In the genomic region with DNA sequence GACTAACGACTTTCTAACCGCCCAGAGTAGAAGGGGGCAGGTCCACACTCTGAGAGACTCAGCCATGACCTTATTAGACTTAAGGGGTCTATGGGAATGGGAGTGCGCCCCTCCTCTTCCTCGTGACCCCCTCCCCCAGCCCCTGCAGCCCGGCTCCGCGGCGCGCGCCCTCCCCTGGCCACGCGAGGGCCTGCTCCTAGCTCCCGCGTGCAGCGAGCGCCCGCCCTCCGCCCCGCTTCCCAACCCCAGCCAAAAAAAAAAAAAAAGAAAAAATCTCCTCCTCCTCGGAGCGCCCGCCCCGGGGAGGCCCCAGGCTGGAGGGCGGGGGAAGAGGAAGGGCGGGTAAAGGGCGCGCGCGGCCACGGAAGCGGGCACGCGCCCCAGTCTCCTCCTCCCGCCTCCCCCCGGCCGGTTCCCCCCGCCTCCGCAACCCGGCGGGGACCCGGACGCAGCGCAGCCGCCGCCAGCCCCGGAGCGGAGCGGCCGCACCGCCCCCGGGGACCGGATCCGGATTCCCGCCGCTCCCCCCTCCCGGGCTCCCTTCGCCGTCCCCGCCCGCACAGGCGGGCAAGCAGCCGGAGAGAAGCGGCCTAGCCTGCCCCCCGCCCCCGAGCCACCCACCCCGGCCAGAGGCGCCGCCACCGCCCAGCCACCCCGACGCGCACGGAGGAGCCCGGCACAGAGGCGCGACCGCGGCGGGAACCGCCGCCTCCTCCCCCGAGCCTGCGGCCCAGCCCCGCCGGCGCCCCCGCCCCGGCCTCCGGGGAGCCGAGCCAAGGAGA, we compare ENCODE assay signal across 8 cellular contexts. TPM values are rescaled to one million over a fixed set of nuclear protein-coding genes. Genes with fewer than 3 reads are reported as not detected.
DNase-seq lines count a peak whose midpoint lies in the region; ATAC-seq and TF ChIP-seq lines count a peak whose summit lies in the region.

No MANE protein-coding gene starts in this region.

- peak in 1 of 2 donors; percentile 68 for TF ChIP-seq POLR2A in vagina (IDR thresholded peaks at IDR 0.05)

- H3K4me1 ChIP-seq in right cardiac atrium (ENCODE audit: control insufficient read depth, insufficient read depth, low read length): peaks cover 11% of the 10 kb centered on the region
- peaks cover 39% of the 10 kb centered on the region for H3K4me1 ChIP-seq in vagina

- H3K4me1 Mint-ChIP-seq in T-helper 1 cell treated with Interleukin-12 subunit alpha and Interleukin-12 subunit beta and Interleukin-4 antibody, amounts not matched to agents 30 μg/mL and 1 μg/mL, for 36 hours (ENCODE audit: low read depth): peaks cover 42% of the 10 kb centered on the region

- peak overlapping the region; percentile 83 for H3K27ac Mint-ChIP-seq in T-helper 1 cell treated with Interleukin-12 subunit alpha and Interleukin-12 subunit beta and Interleukin-4 antibody, amounts not matched to agents 30 μg/mL and 1 μg/mL, for 36 hours

- H3K4me3 ChIP-seq in GM08714 (ENCODE audit: low read length): peak overlapping the region; percentile 77
- peak overlapping the region; percentile 98 for H3K4me3 ChIP-seq in right cardiac atrium (ENCODE audit: low read length)
- H3K4me3 ChIP-seq in vagina: peak overlapping the region; percentile 76 to 92

- H3K27me3 ChIP-seq in right cardiac atrium (ENCODE audit: control insufficient read depth, insufficient read depth): no peaks in the 10 kb centered on the region
- no peaks in the 10 kb centered on the region for H3K27me3 ChIP-seq in vagina

- H3K27ac ChIP-seq in right cardiac atrium (ENCODE audit: low read length) (peak overlapping the region; percentile 99), vagina (peak overlapping the region; percentile 100)

- H3K4me3 Mint-ChIP-seq in T-helper 1 cell treated with Interleukin-12 subunit alpha and Interleukin-12 subunit beta and Interleukin-4 antibody, amounts not matched to agents 30 μg/mL and 1 μg/mL, for 36 hours: peak overlapping the region; percentile 90

- peaks cover 3% of the 10 kb centered on the region for H3K27me3 Mint-ChIP-seq in T-helper 1 cell treated with Interleukin-12 subunit alpha and Interleukin-12 subunit beta and Interleukin-4 antibody, amounts not matched to agents 30 μg/mL and 1 μg/mL, for 36 hours (ENCODE audit: low read depth)

- ATAC-seq in HG02678 (IDR thresholded peaks at IDR 0.05; ENCODE audit: unreplicated experiment) (peak; percentile 48), right cardiac atrium (peak; percentile 71 to 74)

- TF ChIP-seq CTCF in vagina (IDR thresholded peaks at IDR 0.05): peak in 2 of 3 experiments; percentile 33 to 39

- intact Hi-C loops in right cardiac atrium (cut with DNase I): loop anchor here in 1 of 4 donors (10.0 kb wide), 1 partner anchor 296 kb away; no protein-coding TSS in a partner anchor
- intact Hi-C loops in vagina (cut with DNase I): no loop called here

- H3K36me3 ChIP-seq in vagina: peaks cover 0 to 23% of the 10 kb centered on the region in 2 donors

- 1% methylated on average over 86 of the region's 90 CpGs for WGBS in right cardiac atrium

- H3K9me3 Mint-ChIP-seq in T-helper 1 cell treated with Interleukin-12 subunit alpha and Interleukin-12 subunit beta and Interleukin-4 antibody, amounts not matched to agents 30 μg/mL and 1 μg/mL, for 36 hours: no peaks in the 10 kb centered on the region

- H3K36me3 Mint-ChIP-seq in T-helper 1 cell treated with Interleukin-12 subunit alpha and Interleukin-12 subunit beta and Interleukin-4 antibody, amounts not matched to agents 30 μg/mL and 1 μg/mL, for 36 hours (ENCODE audit: low read depth): peaks cover 43% of the 10 kb centered on the region

- H3K9me3 ChIP-seq in right cardiac atrium (ENCODE audit: control insufficient read depth, low read length) (no peaks in the 10 kb centered on the region), vagina (no peaks in the 10 kb centered on the region)

- DNase-seq in NCI-H146 (lab: John Stamatoyannopoulos, UW): peak; percentile 92
- DNase-seq in amygdala (lab: John Stamatoyannopoulos, UW): peak in 55 of 56 donors; percentile 33 to 91 (median 73)
- peak; percentile 89 to 96 (median 95) for DNase-seq in right cardiac atrium
- DNase-seq in pulmonary artery endothelial cell (ENCODE audit: low read depth, low spot score): peak; percentile 69
- no peak for DNase-seq in vagina (ENCODE audit: extremely low spot score in 2 of 2)

RNA-seq across cellular contexts. Expression of a gene that starts 0.9 kb away (rescaled TPM):
- 10 to 100 TPM; 36.7 to 63.4 (median 58.6) TPM for total RNA-seq in right cardiac atrium
- 43.5 TPM for polyA plus RNA-seq in right cardiac atrium
- 52.5 and 67.6 TPM in 2 replicates for total RNA-seq in pulmonary artery endothelial cell
- 53.5 TPM for total RNA-seq in vagina

RNA-seq across cellular contexts. Expression of a gene that starts 18.9 kb away (rescaled TPM):
- total RNA-seq in right cardiac atrium (10 to 100 TPM; 37.5 to 52.7 (median 41.2) TPM), pulmonary artery endothelial cell (41.1 and 50.1 TPM in 2 replicates), vagina (27.3 TPM)
- polyA plus RNA-seq in right cardiac atrium: 31.0 TPM

RNA-seq across cellular contexts. Expression of a gene that starts 31.8 kb away (rescaled TPM):
- total RNA-seq in right cardiac atrium (10 to 100 TPM; 23.5 to 27.6 (median 26.6) TPM), pulmonary artery endothelial cell (25.8 and 34.8 TPM in 2 replicates), vagina (34.9 TPM)
- polyA plus RNA-seq in right cardiac atrium: 26.3 TPM

RNA-seq across cellular contexts. Expression of a gene that starts 48.0 kb away (rescaled TPM):
- total RNA-seq in right cardiac atrium: 10 to 100 TPM in 2 of 4 donors, 1 to 10 TPM in 2; 5.3 to 11.3 (median 9.7) TPM
- polyA plus RNA-seq in right cardiac atrium: 5.4 TPM
- total RNA-seq in pulmonary artery endothelial cell: not detected in 2 replicates
- not detected for total RNA-seq in vagina

RNA-seq across cellular contexts. Expression of a gene that starts 49.4 kb away (rescaled TPM):
- total RNA-seq in right cardiac atrium (under 1 TPM in 3 of 4 donors, not detected in 1; 0.31 to 0.72 (median 0.46) TPM), pulmonary artery endothelial cell (not detected in 2 replicates), vagina (not detected)
- polyA plus RNA-seq in right cardiac atrium: 0.16 TPM

Comparison
In these comparisons a context has a peak if more than half of its experiments do, and no peak if none do; other contexts are left out.
1. DNase-seq: peak in NCI-H146 (single experiment), amygdala (55 of 56), right cardiac atrium (3 of 3) and pulmonary artery endothelial cell (single experiment); none in vagina (0 of 2).
2. Peak in every context shown above with its lines, with median percentiles within 50 percentile points of each other: H3K4me3 ChIP-seq.